In the genomic region with DNA sequence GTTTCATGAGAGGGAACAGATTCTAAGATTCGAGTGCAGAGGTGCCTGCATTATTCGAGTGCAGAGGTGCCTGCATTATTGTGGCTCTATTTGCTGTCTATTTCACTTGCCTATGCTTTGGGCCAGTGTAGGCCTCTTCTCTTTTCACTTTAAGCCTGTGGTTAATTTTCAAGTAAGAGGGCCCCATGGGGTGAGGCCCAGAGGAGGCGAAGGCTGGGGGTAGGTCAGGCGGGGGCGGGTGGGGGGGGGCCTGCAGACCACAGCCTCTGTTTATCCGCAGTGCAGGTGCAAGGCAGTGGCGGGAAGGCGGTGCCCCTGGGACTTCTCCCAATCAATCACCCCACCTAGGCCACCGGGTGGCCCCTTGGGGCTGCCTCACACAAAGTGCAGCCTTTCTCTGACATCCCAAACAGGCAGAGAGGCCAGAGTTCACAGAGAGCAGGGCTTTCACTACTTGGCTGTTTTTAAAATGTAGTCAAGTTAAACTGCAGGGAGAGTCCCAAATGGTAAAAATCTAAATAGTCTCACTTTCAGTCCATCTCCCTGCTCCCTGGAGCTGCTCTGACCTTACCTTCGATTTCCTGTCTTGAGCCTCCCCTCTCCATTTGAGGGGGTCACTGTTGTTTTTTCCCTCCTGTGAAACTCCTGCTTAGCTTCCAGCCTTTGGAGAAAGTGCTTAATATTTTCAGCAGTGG, we compare ENCODE assay signal across 9 cellular contexts.
DNase-seq lines count a peak whose midpoint lies in the region; ATAC-seq, FAIRE-seq and TF ChIP-seq lines count a peak whose summit lies in the region.
"Had no signal": no experiment of that assay in that cellular context is flagged by ENCODE, and none has a peak within 500 bp of the region (broad histone marks: within the 10 kb centered on the region; RNA-seq: fewer than 3 reads in every experiment).

No MANE protein-coding gene starts in this region.

- peak overlapping the region; percentile 80 for H3K27ac Mint-ChIP-seq in activated T-cell treated with anti-CD3 and anti-CD28 coated beads, Interleukin-2, amount 50 U/mL, for 24 hours

- no peaks in the 10 kb centered on the region for H3K36me3 Mint-ChIP-seq in activated T-cell treated with anti-CD3 and anti-CD28 coated beads, Interleukin-2, amount 50 U/mL, for 24 hours (ENCODE audit: low read depth)

- H3K4me3 Mint-ChIP-seq in activated T-cell treated with anti-CD3 and anti-CD28 coated beads, Interleukin-2, amount 50 U/mL, for 24 hours, result peak overlapping the region; percentile 57

- H3K27me3 Mint-ChIP-seq in activated T-cell treated with anti-CD3 and anti-CD28 coated beads, Interleukin-2, amount 50 U/mL, for 24 hours, result no peaks in the 10 kb centered on the region

- peak; percentile 92 for ATAC-seq in GM21360 (IDR thresholded peaks at IDR 0.05; ENCODE audit: unreplicated experiment)
- ATAC-seq in HG03469 (IDR thresholded peaks at IDR 0.05; ENCODE audit: unreplicated experiment), result peak; percentile 56

- DNase-seq in GM12891 (ENCODE audit: insufficient read length, low spot score), result peak; percentile 25
- peak; percentile 48 for DNase-seq in activated T-cell treated with anti-CD3 and anti-CD28 coated beads, Interleukin-2, amount 50 U/mL, for 24 hours
- DNase-seq in stimulated activated CD4-positive, alpha-beta T cell treated with anti-CD3 and anti-CD28 coated beads, Interleukin-4, amount 100 ng/mL, for 1 hour, result peak; percentile 7
- no peak for DNase-seq in A172 (ENCODE audit: low spot score)
- DNase-seq in NCI-H446 treated with DMSO at 0.1 percent for 48 hours (lab: John Stamatoyannopoulos, UW), result no peak
- DNase-seq in islet precursor cell, result no peak

- no peaks in the 10 kb centered on the region for H3K9me3 Mint-ChIP-seq in activated T-cell treated with anti-CD3 and anti-CD28 coated beads, Interleukin-2, amount 50 U/mL, for 24 hours

- H3K4me1 Mint-ChIP-seq in activated T-cell treated with anti-CD3 and anti-CD28 coated beads, Interleukin-2, amount 50 U/mL, for 24 hours (ENCODE audit: low read depth), result peaks cover 32% of the 10 kb centered on the region

- TF ChIP-seq POLR2A in GM12891 (IDR thresholded peaks at IDR 0.05; ENCODE audit: low read depth, low read length), result no peak

- FAIRE-seq in GM12891 (lab: Jason Lieb, UNC), result peak; percentile 82
- FAIRE-seq: endometrium had no signal

TF ChIP-seq in GM12891, 5 proteins besides CTCF, POLR2A, EP300 and RAD21:
- 0 out of 2 replicates have a peak, but pooled peaks have one; percentile 62 for TF ChIP-seq POU2F2 (IDR thresholded peaks at IDR 0.05; ENCODE audit: low read depth, low read length)
- TF ChIP-seq SPI1 (IDR thresholded peaks at IDR 0.05; ENCODE audit: low read depth, low read length), result no peak
- no peak for TF ChIP-seq TAF1 (IDR thresholded peaks at IDR 0.05; ENCODE audit: low read depth, low read length)
- TF ChIP-seq PAX5 (IDR thresholded peaks at IDR 0.05; ENCODE audit: insufficient read depth, low read length, severe bottlenecking), result no peak
- TF ChIP-seq POLR2AphosphoS5 (IDR thresholded peaks at IDR 0.05; ENCODE audit: low read depth, low read length), result 0 out of 2 replicates have a peak, but pooled peaks have one; percentile 15

Comparison
In these comparisons a context has a peak if more than half of its experiments do, and no peak if none do; other contexts are left out.
1. DNase-seq: peak in GM12891 (single experiment), activated T-cell treated with anti-CD3 and anti-CD28 coated beads, Interleukin-2, amount 50 U/mL, for 24 hours (single experiment) and stimulated activated CD4-positive, alpha-beta T cell treated with anti-CD3 and anti-CD28 coated beads, Interleukin-4, amount 100 ng/mL, for 1 hour (single experiment); none in A172 (single experiment), NCI-H446 treated with DMSO at 0.1 percent for 48 hours (single experiment) and islet precursor cell (single experiment).